17 cellular contexts compared by ENCODE assay signal in the genomic region with DNA sequence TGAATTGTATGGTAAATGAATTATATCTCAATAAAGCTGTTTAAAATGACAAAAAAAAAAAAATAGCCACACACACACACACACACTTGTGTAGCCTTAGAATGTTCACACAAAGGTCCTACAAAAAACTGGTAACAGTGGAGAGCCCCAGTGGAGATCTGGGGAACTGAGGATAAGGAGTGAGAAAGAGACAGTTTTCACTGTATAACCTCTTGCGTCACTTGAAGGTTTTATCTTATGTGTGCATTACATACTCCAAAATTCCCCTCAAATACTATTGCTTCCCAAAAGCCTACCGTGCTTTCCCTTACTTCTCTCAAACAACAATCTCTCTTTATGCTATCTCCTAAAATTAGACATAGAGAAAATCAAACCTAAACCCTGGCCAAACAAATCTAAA.
"Had no signal": no experiment of that assay in that cellular context is flagged by ENCODE, and none has a peak within 500 bp of the region (broad histone marks: within the 10 kb centered on the region; RNA-seq: fewer than 3 reads in every experiment).

No MANE protein-coding gene starts in this region.

- H3K27me3 ChIP-seq: right lobe of liver had no signal

- DNase-seq: activated CD4-positive, alpha-beta memory T cell treated with anti-CD3 and anti-CD28 coated beads, Interleukin-2, amount 10 ng/mL, durations not matched to agents 7 days and 5 days; activated gamma-delta T cell treated with Interleukin-2 at 50 U/mL for 16 hours; activated naive CD8-positive, alpha-beta T cell treated with anti-CD3 and anti-CD28 coated beads for 36 hours; activated T-cell treated with anti-CD3 and anti-CD28 coated beads, Interleukin-2, amount 50 U/mL, for 48 hours; aorta; caudate nucleus; effector memory CD8-positive, alpha-beta T cell; left cardiac atrium; mucosa of descending colon; naive thymus-derived CD8-positive, alpha-beta T cell; nucleus accumbens; right lobe of liver; stimulated activated CD4-positive, alpha-beta T cell treated with anti-CD3 and anti-CD28 coated beads, Interleukin-1b, Interleukin-23, amount 100 ng/mL, for 48 hours had no signal

- ATAC-seq: effector memory CD8-positive, alpha-beta T cell; left cardiac atrium; mucosa of descending colon; naive thymus-derived CD8-positive, alpha-beta T cell; right lobe of liver; stimulated activated memory B cell treated with anti-CD40 and anti-IgM and Interleukin-4, amounts not matched to agents 10 μg/mL and 1 μg/mL and 100 μg/mL, for 72 hours had no signal

- H3K36me3 ChIP-seq: right lobe of liver, tibial nerve had no signal

- H3K27me3 Mint-ChIP-seq: activated CD4-positive, alpha-beta memory T cell treated with anti-CD3 and anti-CD28 coated beads, Interleukin-2, amount 10 ng/mL, durations not matched to agents 7 days and 5 days; activated naive CD8-positive, alpha-beta T cell treated with anti-CD3 and anti-CD28 coated beads for 36 hours; effector memory CD8-positive, alpha-beta T cell; naive thymus-derived CD8-positive, alpha-beta T cell; progenitor cell of endocrine pancreas; stimulated activated memory B cell treated with anti-CD40 and anti-IgM and Interleukin-4, amounts not matched to agents 10 μg/mL and 1 μg/mL and 100 μg/mL, for 72 hours had no signal

- H3K9me3 Mint-ChIP-seq: activated CD4-positive, alpha-beta memory T cell treated with anti-CD3 and anti-CD28 coated beads, Interleukin-2, amount 10 ng/mL, durations not matched to agents 7 days and 5 days; activated naive CD8-positive, alpha-beta T cell treated with anti-CD3 and anti-CD28 coated beads for 36 hours; effector memory CD8-positive, alpha-beta T cell; stimulated activated memory B cell treated with anti-CD40 and anti-IgM and Interleukin-4, amounts not matched to agents 10 μg/mL and 1 μg/mL and 100 μg/mL, for 72 hours had no signal

- H3K27ac Mint-ChIP-seq: activated CD4-positive, alpha-beta memory T cell treated with anti-CD3 and anti-CD28 coated beads, Interleukin-2, amount 10 ng/mL, durations not matched to agents 7 days and 5 days; activated naive CD8-positive, alpha-beta T cell treated with anti-CD3 and anti-CD28 coated beads for 36 hours; effector memory CD8-positive, alpha-beta T cell; naive thymus-derived CD8-positive, alpha-beta T cell; progenitor cell of endocrine pancreas; stimulated activated memory B cell treated with anti-CD40 and anti-IgM and Interleukin-4, amounts not matched to agents 10 μg/mL and 1 μg/mL and 100 μg/mL, for 72 hours had no signal

- H3K36me3 Mint-ChIP-seq: activated naive CD8-positive, alpha-beta T cell treated with anti-CD3 and anti-CD28 coated beads for 36 hours; naive thymus-derived CD8-positive, alpha-beta T cell; stimulated activated memory B cell treated with anti-CD40 and anti-IgM and Interleukin-4, amounts not matched to agents 10 μg/mL and 1 μg/mL and 100 μg/mL, for 72 hours had no signal

- H3K4me3 ChIP-seq: lung, mucosa of descending colon, right lobe of liver, tibial nerve had no signal

- H3K27ac ChIP-seq: right lobe of liver, tibial nerve had no signal

- H3K4me1 Mint-ChIP-seq: activated CD4-positive, alpha-beta memory T cell treated with anti-CD3 and anti-CD28 coated beads, Interleukin-2, amount 10 ng/mL, durations not matched to agents 7 days and 5 days; activated naive CD8-positive, alpha-beta T cell treated with anti-CD3 and anti-CD28 coated beads for 36 hours; naive thymus-derived CD8-positive, alpha-beta T cell; stimulated activated memory B cell treated with anti-CD40 and anti-IgM and Interleukin-4, amounts not matched to agents 10 μg/mL and 1 μg/mL and 100 μg/mL, for 72 hours had no signal

- H3K4me3 Mint-ChIP-seq: activated CD4-positive, alpha-beta memory T cell treated with anti-CD3 and anti-CD28 coated beads, Interleukin-2, amount 10 ng/mL, durations not matched to agents 7 days and 5 days; activated naive CD8-positive, alpha-beta T cell treated with anti-CD3 and anti-CD28 coated beads for 36 hours; effector memory CD8-positive, alpha-beta T cell; naive thymus-derived CD8-positive, alpha-beta T cell; stimulated activated memory B cell treated with anti-CD40 and anti-IgM and Interleukin-4, amounts not matched to agents 10 μg/mL and 1 μg/mL and 100 μg/mL, for 72 hours had no signal

- H3K9me3 ChIP-seq: mucosa of descending colon, right lobe of liver, tibial nerve had no signal

- H3K4me1 ChIP-seq: right lobe of liver, tibial nerve had no signal
